In the genomic region with DNA sequence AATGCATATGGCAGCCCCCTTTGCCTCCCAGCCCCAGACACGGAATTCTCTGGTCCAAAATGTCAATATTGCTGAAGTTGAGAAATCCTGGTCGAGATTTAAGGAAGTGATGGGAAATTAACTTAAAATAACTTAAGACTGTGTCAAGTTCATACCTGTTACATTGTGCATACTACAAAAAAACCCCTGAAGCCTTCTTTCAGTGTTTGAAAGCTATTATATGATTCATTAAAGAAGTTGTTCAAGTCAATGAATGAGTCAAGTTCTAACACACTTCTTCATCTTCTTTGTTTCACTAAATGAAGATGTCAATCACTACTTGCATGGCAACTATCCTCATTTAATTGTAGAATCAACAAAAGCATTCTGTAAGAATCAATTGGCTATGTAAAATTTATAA, we compare ENCODE assay signal across 27 cellular contexts.
"Had no signal": no experiment of that assay in that cellular context is flagged by ENCODE, and none has a peak within 500 bp of the region (broad histone marks: within the 10 kb centered on the region; RNA-seq: fewer than 3 reads in every experiment).

No MANE protein-coding gene starts in this region.

- H3K27me3 ChIP-seq: ascending aorta had no signal

- H3K4me1 ChIP-seq: ascending aorta had no signal

- H3K27ac Mint-ChIP-seq: activated B cell treated with CpG ODN at 0.5 μM for 24 hours; activated CD8-positive, alpha-beta T cell treated with anti-CD3 and anti-CD28 coated beads for 36 hours; activated naive CD4-positive, alpha-beta T cell treated with anti-CD3 and anti-CD28 coated beads, Interleukin-2, amount 50 U/mL, for 24 hours; activated naive CD8-positive, alpha-beta T cell treated with anti-CD3 and anti-CD28 coated beads, Interleukin-2, amount 10 ng/mL, durations not matched to agents 7 days and 5 days; activated T-cell treated with anti-CD3 and anti-CD28 coated beads, Interleukin-2, amount 50 U/mL, for 72 hours; activated T-helper 17 cell treated with anti-CD3 and anti-CD28 coated beads, Interleukin-2, amount 50 U/mL, for 72 hours; T-cell had no signal

- H3K9me3 ChIP-seq: ascending aorta had no signal

- H3K9me3 Mint-ChIP-seq: activated B cell treated with CpG ODN at 0.5 μM for 24 hours; activated CD8-positive, alpha-beta T cell treated with anti-CD3 and anti-CD28 coated beads for 36 hours; activated naive CD4-positive, alpha-beta T cell treated with anti-CD3 and anti-CD28 coated beads, Interleukin-2, amount 50 U/mL, for 24 hours; activated naive CD8-positive, alpha-beta T cell treated with anti-CD3 and anti-CD28 coated beads, Interleukin-2, amount 10 ng/mL, durations not matched to agents 7 days and 5 days; activated T-cell treated with anti-CD3 and anti-CD28 coated beads, Interleukin-2, amount 50 U/mL, for 72 hours; activated T-helper 17 cell treated with anti-CD3 and anti-CD28 coated beads, Interleukin-2, amount 50 U/mL, for 72 hours; T-cell had no signal

- H3K4me1 Mint-ChIP-seq: activated B cell treated with CpG ODN at 0.5 μM for 24 hours; activated naive CD4-positive, alpha-beta T cell treated with anti-CD3 and anti-CD28 coated beads, Interleukin-2, amount 50 U/mL, for 24 hours; activated naive CD8-positive, alpha-beta T cell treated with anti-CD3 and anti-CD28 coated beads, Interleukin-2, amount 10 ng/mL, durations not matched to agents 7 days and 5 days; activated T-helper 17 cell treated with anti-CD3 and anti-CD28 coated beads, Interleukin-2, amount 50 U/mL, for 72 hours; T-cell had no signal

- H3K36me3 Mint-ChIP-seq: activated naive CD4-positive, alpha-beta T cell treated with anti-CD3 and anti-CD28 coated beads, Interleukin-2, amount 50 U/mL, for 24 hours; activated naive CD8-positive, alpha-beta T cell treated with anti-CD3 and anti-CD28 coated beads, Interleukin-2, amount 10 ng/mL, durations not matched to agents 7 days and 5 days; T-cell had no signal

- H3K36me3 ChIP-seq: ascending aorta had no signal

- H3K4me3 Mint-ChIP-seq: activated B cell treated with CpG ODN at 0.5 μM for 24 hours; activated CD8-positive, alpha-beta T cell treated with anti-CD3 and anti-CD28 coated beads for 36 hours; activated naive CD4-positive, alpha-beta T cell treated with anti-CD3 and anti-CD28 coated beads, Interleukin-2, amount 50 U/mL, for 24 hours; activated naive CD8-positive, alpha-beta T cell treated with anti-CD3 and anti-CD28 coated beads, Interleukin-2, amount 10 ng/mL, durations not matched to agents 7 days and 5 days; activated T-cell treated with anti-CD3 and anti-CD28 coated beads, Interleukin-2, amount 50 U/mL, for 72 hours; activated T-helper 17 cell treated with anti-CD3 and anti-CD28 coated beads, Interleukin-2, amount 50 U/mL, for 72 hours; T-cell had no signal

- H3K27ac ChIP-seq: ascending aorta, KMS-11, VCaP had no signal

- H3K27me3 Mint-ChIP-seq: activated B cell treated with CpG ODN at 0.5 μM for 24 hours; activated naive CD4-positive, alpha-beta T cell treated with anti-CD3 and anti-CD28 coated beads, Interleukin-2, amount 50 U/mL, for 24 hours; activated naive CD8-positive, alpha-beta T cell treated with anti-CD3 and anti-CD28 coated beads, Interleukin-2, amount 10 ng/mL, durations not matched to agents 7 days and 5 days had no signal

- H3K4me3 ChIP-seq: ascending aorta had no signal

- DNase-seq: activated B cell treated with CpG ODN at 0.5 μM for 24 hours; activated CD4-positive, alpha-beta T cell treated with anti-CD3 and anti-CD28 coated beads for 48 hours; activated CD4-positive, alpha-beta T cell treated with anti-CD3 and anti-CD28 coated beads, Interleukin-2, amount 50 U/mL, for 4 hours; activated CD4-positive, CD25-positive, alpha-beta regulatory T cell treated with anti-CD3 and anti-CD28 coated beads, Interleukin-2, amount 50 U/mL, for 72 hours; activated CD8-positive, alpha-beta T cell treated with anti-CD3 and anti-CD28 coated beads for 36 hours; activated effector memory CD4-positive, alpha-beta T cell treated with anti-CD3 and anti-CD28 coated beads, Interleukin-2, amount 50 U/mL, for 16 hours; activated naive CD4-positive, alpha-beta T cell; activated naive CD8-positive, alpha-beta T cell treated with anti-CD3 and anti-CD28 coated beads, Interleukin-2, amount 10 ng/mL, durations not matched to agents 7 days and 5 days; activated T-cell treated with anti-CD3 and anti-CD28 coated beads, Interleukin-2, amount 50 U/mL, for 1 hour; activated T-cell treated with anti-CD3 and anti-CD28 coated beads, Interleukin-2, amount 50 U/mL, for 72 hours; NCI-H1105 treated with DMSO at 0.1 percent for 48 hours; NCI-H1436; NCI-H1694; NCI-H345; NCI-H524 treated with DMSO at 0.1 percent for 48 hours; SIG-M5; T-cell; T-helper 2 cell; T-helper 9 cell had no signal

- ATAC-seq: activated CD8-positive, alpha-beta T cell treated with anti-CD3 and anti-CD28 coated beads for 36 hours; activated T-cell treated with anti-CD3 and anti-CD28 coated beads, Interleukin-2, amount 50 U/mL, for 72 hours; activated T-helper 17 cell treated with anti-CD3 and anti-CD28 coated beads, Interleukin-2, amount 50 U/mL, for 72 hours; Panc1; Right ventricle myocardium inferior; SK-N-SH treated with all-trans-retinoic acid at 6 μM for 48 hours; T-cell had no signal
